ENCODE assay signal across 19 cellular contexts in the genomic region with DNA sequence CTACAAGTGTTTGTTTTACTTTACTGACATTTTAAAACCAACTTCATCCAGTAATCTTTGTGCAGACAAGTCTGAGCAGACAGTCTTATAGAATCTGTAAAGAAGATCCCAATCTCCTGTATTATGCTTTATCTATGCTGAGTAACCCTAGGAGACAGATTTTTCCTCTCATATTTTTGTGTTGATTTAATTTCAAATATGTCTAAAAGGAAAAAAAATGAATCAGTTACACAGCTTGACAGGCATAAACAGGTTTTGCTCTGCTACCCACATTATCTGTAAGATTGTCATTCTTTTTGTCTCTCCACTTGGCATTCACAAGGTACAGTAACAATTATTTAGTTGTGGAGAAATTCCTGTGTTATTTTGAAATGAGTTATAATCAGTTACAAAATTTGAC.
"Had no signal": no experiment of that assay in that cellular context is flagged by ENCODE, and none has a peak within 500 bp of the region (broad histone marks: within the 10 kb centered on the region; RNA-seq: fewer than 3 reads in every experiment).

No MANE protein-coding gene starts in this region.

- H3K27ac Mint-ChIP-seq: dendritic cell treated with granulocyte-macrophage colony-stimulating factor and Interleukin-4, amounts not matched to agents 40 ng/mL and 50 ng/mL, for 4 days; effector memory CD8-positive, alpha-beta T cell; endodermal cell; memory B cell had no signal

- H3K9me3 ChIP-seq: esophagus muscularis mucosa, gastrocnemius medialis, heart right ventricle, left lung, lower lobe of right lung had no signal

- H3K4me3 Mint-ChIP-seq: dendritic cell treated with granulocyte-macrophage colony-stimulating factor and Interleukin-4, amounts not matched to agents 40 ng/mL and 50 ng/mL, for 4 days; effector memory CD8-positive, alpha-beta T cell; endodermal cell; memory B cell had no signal

- H3K4me1 ChIP-seq: esophagus muscularis mucosa, gastrocnemius medialis, heart right ventricle, left lung, lower lobe of right lung had no signal

- H3K27me3 Mint-ChIP-seq: dendritic cell treated with granulocyte-macrophage colony-stimulating factor and Interleukin-4, amounts not matched to agents 40 ng/mL and 50 ng/mL, for 4 days; effector memory CD8-positive, alpha-beta T cell; memory B cell had no signal

- H3K27ac ChIP-seq: esophagus muscularis mucosa, gastrocnemius medialis, heart right ventricle, left lung, lower lobe of right lung had no signal

- ATAC-seq: effector memory CD8-positive, alpha-beta T cell; gastrocnemius medialis; heart right ventricle; left cardiac atrium; left lung; left ventricle myocardium superior; lower lobe of right lung had no signal

- H3K4me3 ChIP-seq: esophagus muscularis mucosa, gastrocnemius medialis, heart right ventricle, left lung, lower lobe of right lung had no signal

- H3K36me3 ChIP-seq: esophagus muscularis mucosa, gastrocnemius medialis, heart right ventricle, left lung, lower lobe of right lung had no signal

- DNase-seq: cortex of kidney; effector CD8-positive, alpha-beta T cell; effector memory CD8-positive, alpha-beta T cell; endodermal cell; foreskin melanocyte; gastrocnemius medialis; glutamatergic neuron; head of caudate nucleus; heart right ventricle; hippocampal formation; left cardiac atrium; left lung; left ventricle myocardium superior; lower lobe of right lung; mesendoderm; midbrain had no signal

- H3K9me3 Mint-ChIP-seq: dendritic cell treated with granulocyte-macrophage colony-stimulating factor and Interleukin-4, amounts not matched to agents 40 ng/mL and 50 ng/mL, for 4 days; effector memory CD8-positive, alpha-beta T cell; endodermal cell; memory B cell had no signal

- H3K4me1 Mint-ChIP-seq: memory B cell had no signal

- H3K36me3 Mint-ChIP-seq: memory B cell had no signal

- H3K27me3 ChIP-seq: esophagus muscularis mucosa, gastrocnemius medialis, left lung had no signal
